ENCODE assay signal across 19 cellular contexts in the genomic region with DNA sequence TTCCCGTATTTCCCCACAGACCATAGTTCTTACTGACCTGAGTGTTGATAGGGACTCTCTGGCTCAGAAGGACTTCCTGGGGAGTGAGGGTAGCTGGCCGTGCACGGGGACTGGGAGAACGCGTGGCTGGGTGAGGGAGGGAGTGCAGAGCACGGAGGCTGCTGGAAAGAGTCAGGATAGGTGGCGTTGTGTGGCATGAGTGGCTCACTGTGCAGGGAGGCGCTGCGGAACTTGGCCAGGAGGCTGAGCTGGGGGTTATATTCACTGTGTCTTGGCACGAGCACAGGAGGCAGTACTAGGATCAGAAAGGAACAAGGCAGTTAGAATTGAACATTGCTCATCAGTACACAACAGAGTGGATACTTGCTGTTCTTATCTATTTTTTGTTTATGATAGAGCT. TPM values are rescaled to one million over a fixed set of nuclear protein-coding genes. Genes with fewer than 3 reads are reported as not detected.
DNase-seq lines count a peak whose midpoint lies in the region; ATAC-seq and TF ChIP-seq lines count a peak whose summit lies in the region.
"Had no signal": no experiment of that assay in that cellular context is flagged by ENCODE, and none has a peak within 500 bp of the region (broad histone marks: within the 10 kb centered on the region; RNA-seq: fewer than 3 reads in every experiment).

No MANE protein-coding gene starts in this region.

- no peaks in the 10 kb centered on the region for H3K36me3 Mint-ChIP-seq in WTC11
- no peaks in the 10 kb centered on the region for H3K36me3 Mint-ChIP-seq in CD4-positive, alpha-beta memory T cell
- H3K36me3 Mint-ChIP-seq: activated naive CD4-positive, alpha-beta T cell treated with anti-CD3 and anti-CD28 coated beads, Interleukin-2, amount 50 U/mL, for 72 hours; natural killer cell treated with Interleukin-12 subunit alpha and Interleukin-12 subunit beta and Interleukin-15 and Interleukin-18, amount 100 ng/mL, for 72 hours had no signal

- H3K4me3 Mint-ChIP-seq in WTC11: peak overlapping the region; percentile 11; the same call in 1 of the 2 replicates
- no peak overlapping the region for H3K4me3 Mint-ChIP-seq in CD4-positive, alpha-beta memory T cell
- H3K4me3 Mint-ChIP-seq: effector memory CD8-positive, alpha-beta T cell; natural killer cell treated with Interleukin-12 subunit alpha and Interleukin-12 subunit beta and Interleukin-15 and Interleukin-18, amount 100 ng/mL, for 72 hours had no signal

- no peak for TF ChIP-seq POLR2A in Peyer's patch (IDR thresholded peaks at IDR 0.05)

- peak; percentile 95 for ATAC-seq in WTC11
- peak; percentile 89 for ATAC-seq in left ventricle myocardium superior
- ATAC-seq: activated naive CD4-positive, alpha-beta T cell treated with anti-CD3 and anti-CD28 coated beads, Interleukin-2, amount 50 U/mL, for 72 hours; effector memory CD8-positive, alpha-beta T cell; natural killer cell treated with Interleukin-12 subunit alpha and Interleukin-12 subunit beta and Interleukin-15 and Interleukin-18, amount 100 ng/mL, for 72 hours had no signal

- H3K9me3 ChIP-seq in Peyer's patch: no peaks in the 10 kb centered on the region
- no peaks in the 10 kb centered on the region for H3K9me3 ChIP-seq in CD4-positive, alpha-beta memory T cell (ENCODE audit: control insufficient read depth in 1 of 2, low read length in 2 of 2)

- no peaks in the 10 kb centered on the region for H3K9me3 Mint-ChIP-seq in WTC11
- peaks cover 0 to 3% (median 0%) of the 10 kb centered on the region in 8 donors for H3K9me3 Mint-ChIP-seq in CD4-positive, alpha-beta memory T cell
- H3K9me3 Mint-ChIP-seq: activated naive CD4-positive, alpha-beta T cell treated with anti-CD3 and anti-CD28 coated beads, Interleukin-2, amount 50 U/mL, for 72 hours; effector memory CD8-positive, alpha-beta T cell; natural killer cell treated with Interleukin-12 subunit alpha and Interleukin-12 subunit beta and Interleukin-15 and Interleukin-18, amount 100 ng/mL, for 72 hours had no signal

- H3K27ac ChIP-seq in Peyer's patch: no peak overlapping the region
- H3K27ac ChIP-seq in CD4-positive, alpha-beta memory T cell (ENCODE audit: low read depth, low read length): no peak overlapping the region
- H3K27ac ChIP-seq: C4-2B, PC-9 had no signal

- no peak overlapping the region for H3K27ac Mint-ChIP-seq in WTC11
- H3K27ac Mint-ChIP-seq in CD4-positive, alpha-beta memory T cell: no peak overlapping the region
- H3K27ac Mint-ChIP-seq: effector memory CD8-positive, alpha-beta T cell; natural killer cell treated with Interleukin-12 subunit alpha and Interleukin-12 subunit beta and Interleukin-15 and Interleukin-18, amount 100 ng/mL, for 72 hours had no signal

- no peak overlapping the region for H3K4me3 ChIP-seq in Peyer's patch
- no peak overlapping the region for H3K4me3 ChIP-seq in CD4-positive, alpha-beta memory T cell (ENCODE audit: low read length in 2 of 2)
- H3K4me3 ChIP-seq: lung, PC-9 had no signal

- intact Hi-C loops in left ventricle myocardium superior (cut with micrococcal nuclease): no loop called here
- intact Hi-C loops in CD4-positive, alpha-beta memory T cell (cut with micrococcal nuclease): no loop called here

- DNase-seq in NCI-H1092 treated with DMSO at 0.1 percent for 48 hours (lab: John Stamatoyannopoulos, UW) (peak; percentile 13), NCI-H1092 (lab: John Stamatoyannopoulos, UW) (no peak), WTC11 (ENCODE audit: low spot score) (peak; percentile 23), left ventricle myocardium superior (peak; percentile 44), pons (ENCODE audit: low spot score) (peak; percentile 69), Peyer's patch (no peak)
- DNase-seq in CD4-positive, alpha-beta memory T cell: no peak
- no peak for DNase-seq in activated T-cell treated with anti-CD3 and anti-CD28 coated beads, Interleukin-2, amount 50 U/mL, for 48 hours
- DNase-seq: 8988T; activated CD4-positive, alpha-beta T cell treated with anti-CD3 and anti-CD28 coated beads for 48 hours; effector memory CD8-positive, alpha-beta T cell; NCI-H187 treated with DMSO at 0.1 percent for 48 hours; NCI-H524 treated with DMSO at 0.1 percent for 48 hours; PC-9; stimulated activated naive CD4-positive, alpha-beta T cell treated with Interleukin-2 at 50 U/mL for 16 hours had no signal

- no peaks in the 10 kb centered on the region for H3K27me3 ChIP-seq in Peyer's patch
- H3K27me3 ChIP-seq in CD4-positive, alpha-beta memory T cell (ENCODE audit: insufficient read depth, low read length): no peaks in the 10 kb centered on the region

- peaks cover 6% of the 10 kb centered on the region for H3K4me1 Mint-ChIP-seq in WTC11
- no peaks in the 10 kb centered on the region for H3K4me1 Mint-ChIP-seq in CD4-positive, alpha-beta memory T cell

- no peak for TF ChIP-seq CTCF in WTC11 (IDR thresholded peaks at IDR 0.05)
- no peak for TF ChIP-seq CTCF in Peyer's patch (IDR thresholded peaks at IDR 0.05)

- H3K27me3 Mint-ChIP-seq in WTC11 (ENCODE audit: low read depth): no peaks in the 10 kb centered on the region
- peaks cover 8 to 17% of the 10 kb centered on the region in 2 donors for H3K27me3 Mint-ChIP-seq in CD4-positive, alpha-beta memory T cell

- H3K36me3 ChIP-seq in Peyer's patch: no peaks in the 10 kb centered on the region
- H3K36me3 ChIP-seq in CD4-positive, alpha-beta memory T cell (ENCODE audit: insufficient read depth, low read length): no peaks in the 10 kb centered on the region

- CTCF ChIA-PET in WTC11 (lab: Charles Lee): interaction anchor here (0.7 to 1.5 kb wide), 3 partner anchors 14 to 590 kb away, joined by 3 to 9 read pairs (median 3); no protein-coding TSS in a partner anchor
- CTCF ChIA-PET in CD4-positive, alpha-beta memory T cell (lab: Charles Lee; ENCODE audit: partially characterized antibody): no interaction called here

- POLR2A ChIA-PET in WTC11 (lab: Charles Lee): interaction anchor here (0.8 kb wide), 1 partner anchor 32 kb away, joined by 3 read pairs; no protein-coding TSS in a partner anchor
- POLR2A ChIA-PET in CD4-positive, alpha-beta memory T cell (lab: Charles Lee; ENCODE audit: partially characterized antibody): no interaction called here

- H3K4me1 ChIP-seq in Peyer's patch: no peaks in the 10 kb centered on the region
- H3K4me1 ChIP-seq in CD4-positive, alpha-beta memory T cell (ENCODE audit: insufficient read depth, low read length): no peaks in the 10 kb centered on the region

TF ChIP-seq in WTC11, 78 proteins besides CTCF, POLR2A, EP300 and RAD21 (continues in another document):
- TF ChIP-seq, protein P1, sequence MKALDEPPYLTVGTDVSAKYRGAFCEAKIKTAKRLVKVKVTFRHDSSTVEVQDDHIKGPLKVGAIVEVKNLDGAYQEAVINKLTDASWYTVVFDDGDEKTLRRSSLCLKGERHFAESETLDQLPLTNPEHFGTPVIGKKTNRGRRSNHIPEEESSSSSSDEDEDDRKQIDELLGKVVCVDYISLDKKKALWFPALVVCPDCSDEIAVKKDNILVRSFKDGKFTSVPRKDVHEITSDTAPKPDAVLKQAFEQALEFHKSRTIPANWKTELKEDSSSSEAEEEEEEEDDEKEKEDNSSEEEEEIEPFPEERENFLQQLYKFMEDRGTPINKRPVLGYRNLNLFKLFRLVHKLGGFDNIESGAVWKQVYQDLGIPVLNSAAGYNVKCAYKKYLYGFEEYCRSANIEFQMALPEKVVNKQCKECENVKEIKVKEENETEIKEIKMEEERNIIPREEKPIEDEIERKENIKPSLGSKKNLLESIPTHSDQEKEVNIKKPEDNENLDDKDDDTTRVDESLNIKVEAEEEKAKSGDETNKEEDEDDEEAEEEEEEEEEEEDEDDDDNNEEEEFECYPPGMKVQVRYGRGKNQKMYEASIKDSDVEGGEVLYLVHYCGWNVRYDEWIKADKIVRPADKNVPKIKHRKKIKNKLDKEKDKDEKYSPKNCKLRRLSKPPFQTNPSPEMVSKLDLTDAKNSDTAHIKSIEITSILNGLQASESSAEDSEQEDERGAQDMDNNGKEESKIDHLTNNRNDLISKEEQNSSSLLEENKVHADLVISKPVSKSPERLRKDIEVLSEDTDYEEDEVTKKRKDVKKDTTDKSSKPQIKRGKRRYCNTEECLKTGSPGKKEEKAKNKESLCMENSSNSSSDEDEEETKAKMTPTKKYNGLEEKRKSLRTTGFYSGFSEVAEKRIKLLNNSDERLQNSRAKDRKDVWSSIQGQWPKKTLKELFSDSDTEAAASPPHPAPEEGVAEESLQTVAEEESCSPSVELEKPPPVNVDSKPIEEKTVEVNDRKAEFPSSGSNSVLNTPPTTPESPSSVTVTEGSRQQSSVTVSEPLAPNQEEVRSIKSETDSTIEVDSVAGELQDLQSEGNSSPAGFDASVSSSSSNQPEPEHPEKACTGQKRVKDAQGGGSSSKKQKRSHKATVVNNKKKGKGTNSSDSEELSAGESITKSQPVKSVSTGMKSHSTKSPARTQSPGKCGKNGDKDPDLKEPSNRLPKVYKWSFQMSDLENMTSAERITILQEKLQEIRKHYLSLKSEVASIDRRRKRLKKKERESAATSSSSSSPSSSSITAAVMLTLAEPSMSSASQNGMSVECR (CRISPR knock-in tag; IDR thresholded peaks at IDR 0.05; ENCODE audit: borderline replicate concordance): no peak
- TF ChIP-seq RORB (CRISPR knock-in tag; IDR thresholded peaks at IDR 0.05): no peak
- TF ChIP-seq, protein P2, sequence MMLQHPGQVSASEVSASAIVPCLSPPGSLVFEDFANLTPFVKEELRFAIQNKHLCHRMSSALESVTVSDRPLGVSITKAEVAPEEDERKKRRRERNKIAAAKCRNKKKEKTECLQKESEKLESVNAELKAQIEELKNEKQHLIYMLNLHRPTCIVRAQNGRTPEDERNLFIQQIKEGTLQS (CRISPR knock-in tag; conservative IDR thresholded peaks at IDR 0.05): no peak
- TF ChIP-seq ZNF512 (CRISPR knock-in tag; IDR thresholded peaks at IDR 0.05; ENCODE audit: borderline replicate concordance): no peak

RNA-seq across cellular contexts. Expression of gene SMAD9, which starts 47.4 kb away (rescaled TPM):
- 0.71 to 1.5 TPM (median 1.2 TPM) in 3 replicates for total RNA-seq in WTC11 (2021)
- total RNA-seq in left ventricle myocardium superior: 4.5 TPM
- total RNA-seq in Peyer's patch: 10 to 100 TPM in 1 of 4 donors, 1 to 10 TPM in 3; 3.2 to 10.7 (median 4.0) TPM
- total RNA-seq in CD4-positive, alpha-beta memory T cell: not detected
- under 1 TPM in 1 of 2 donors, not detected in 1; 0.10 TPM for polyA plus RNA-seq in CD4-positive, alpha-beta memory T cell
- total RNA-seq: natural killer cell treated with Interleukin-12 subunit alpha and Interleukin-12 subunit beta and Interleukin-15 and Interleukin-18, amount 100 ng/mL, for 72 hours had no signal

RNA-seq across cellular contexts. Expression of gene RFXAP, which starts 53.6 kb away (rescaled TPM):
- total RNA-seq in WTC11 (2021) (6.6 to 9.2 TPM (median 7.7 TPM) in 3 replicates), left ventricle myocardium superior (3.7 TPM), Peyer's patch (1 to 10 TPM; 3.8 to 5.5 (median 4.6) TPM)
- total RNA-seq in CD4-positive, alpha-beta memory T cell: 1 to 10 TPM; 8.8 to 9.9 TPM
- 1 to 10 TPM; 1.6 to 2.8 TPM for polyA plus RNA-seq in CD4-positive, alpha-beta memory T cell

Comparison
In these comparisons a context has a peak if more than half of its experiments do, and no peak if none do; other contexts are left out.
1. DNase-seq: peak in NCI-H1092 treated with DMSO at 0.1 percent for 48 hours (single experiment), WTC11 (single experiment), left ventricle myocardium superior (single experiment) and pons (single experiment); none in NCI-H1092 (single experiment), Peyer's patch (0 of 3), CD4-positive, alpha-beta memory T cell (0 of 5) and activated T-cell treated with anti-CD3 and anti-CD28 coated beads, Interleukin-2, amount 50 U/mL, for 48 hours (0 of 2).